In the genomic region with DNA sequence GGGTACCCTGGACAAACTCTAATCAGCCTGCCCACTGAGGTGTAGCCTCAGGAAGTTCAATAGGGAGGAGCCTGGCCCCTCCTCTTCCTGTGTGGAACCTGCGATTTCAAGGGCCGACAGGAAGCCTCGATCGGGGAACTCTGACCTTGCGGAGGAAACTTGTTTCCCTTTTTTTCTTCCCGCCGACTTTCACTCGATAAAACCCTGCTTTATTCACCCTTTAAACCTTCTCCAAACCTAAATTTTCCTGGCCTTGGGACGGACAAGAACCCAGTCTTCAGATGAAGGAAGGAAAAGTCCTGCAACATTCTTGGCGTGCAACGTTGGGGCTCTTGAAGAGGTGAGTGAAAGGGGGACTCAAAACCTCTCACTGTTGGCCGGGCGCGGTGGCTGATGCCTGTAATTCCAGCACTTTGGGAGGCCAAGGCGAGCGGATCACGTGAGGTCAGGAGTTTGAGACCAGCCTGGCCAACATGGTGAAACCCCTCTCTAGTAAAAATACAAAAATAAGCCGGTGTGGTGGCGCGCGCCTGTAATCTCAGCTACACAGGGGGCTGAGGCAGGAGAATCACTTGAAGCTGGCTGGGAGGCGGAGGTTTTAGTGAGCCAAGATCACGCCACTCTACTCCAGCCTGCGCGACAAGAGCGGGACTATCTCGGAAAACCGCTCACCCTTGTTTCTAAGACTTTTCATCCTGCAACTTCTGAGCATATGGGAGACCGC, we compare ENCODE assay signal across 18 cellular contexts.
"Had no signal": no experiment of that assay in that cellular context is flagged by ENCODE, and none has a peak within 500 bp of the region (broad histone marks: within the 10 kb centered on the region; RNA-seq: fewer than 3 reads in every experiment).

No MANE protein-coding gene starts in this region.

- H3K36me3 Mint-ChIP-seq: activated naive CD4-positive, alpha-beta T cell treated with anti-CD3 and anti-CD28 coated beads, Interleukin-2, amount 50 U/mL, for 24 hours; mesothelial cell of epicardium had no signal

- H3K27me3 Mint-ChIP-seq: activated CD8-positive, alpha-beta T cell treated with anti-CD3 and anti-CD28 coated beads for 36 hours; activated naive CD4-positive, alpha-beta T cell treated with anti-CD3 and anti-CD28 coated beads, Interleukin-2, amount 50 U/mL, for 24 hours; stimulated activated naive CD8-positive, alpha-beta T cell treated with anti-CD3 and anti-CD28 coated beads, Interleukin-15, amount 100 ng/mL, for 72 hours had no signal

- H3K4me3 ChIP-seq: adrenal gland, esophagus muscularis mucosa, hepatocyte, lower lobe of right lung, right lobe of liver, upper lobe of left lung had no signal

- H3K9me3 Mint-ChIP-seq: activated naive CD4-positive, alpha-beta T cell treated with anti-CD3 and anti-CD28 coated beads, Interleukin-2, amount 50 U/mL, for 24 hours; mesothelial cell of epicardium had no signal

- H3K27me3 ChIP-seq: adrenal gland, esophagus muscularis mucosa, hepatocyte, right lobe of liver, upper lobe of left lung had no signal

- H3K27ac Mint-ChIP-seq: activated CD8-positive, alpha-beta T cell treated with anti-CD3 and anti-CD28 coated beads for 36 hours; activated naive CD4-positive, alpha-beta T cell treated with anti-CD3 and anti-CD28 coated beads, Interleukin-2, amount 50 U/mL, for 24 hours; mesothelial cell of epicardium; stimulated activated naive CD8-positive, alpha-beta T cell treated with anti-CD3 and anti-CD28 coated beads, Interleukin-15, amount 100 ng/mL, for 72 hours had no signal

- DNase-seq: activated CD4-positive, alpha-beta T cell treated with anti-CD3 and anti-CD28 coated beads for 4 hours; activated CD8-positive, alpha-beta T cell treated with anti-CD3 and anti-CD28 coated beads for 36 hours; activated effector memory CD4-positive, alpha-beta T cell treated with anti-CD3 and anti-CD28 coated beads, Interleukin-2, amount 50 U/mL, for 16 hours; activated T-cell treated with anti-CD3 and anti-CD28 coated beads, Interleukin-2, amount 50 U/mL, for 4 hours; adrenal gland; left cardiac atrium; lower lobe of right lung; right lobe of liver; stimulated activated CD4-positive, alpha-beta T cell treated with anti-CD3 and anti-CD28 coated beads, Interleukin-1b, Interleukin-23, amount 100 ng/mL, for 48 hours; stimulated activated naive CD8-positive, alpha-beta T cell treated with anti-CD3 and anti-CD28 coated beads, Interleukin-15, amount 100 ng/mL, for 72 hours; T-helper 1 cell; T1000 had no signal

- ATAC-seq: activated CD8-positive, alpha-beta T cell treated with anti-CD3 and anti-CD28 coated beads for 36 hours; activated T-cell treated with anti-CD3 and anti-CD28 coated beads, Interleukin-2, amount 50 U/mL, for 4 hours; left cardiac atrium; lower lobe of right lung; right lobe of liver; stimulated activated naive CD8-positive, alpha-beta T cell treated with anti-CD3 and anti-CD28 coated beads, Interleukin-15, amount 100 ng/mL, for 72 hours had no signal

- H3K36me3 ChIP-seq: adrenal gland, esophagus muscularis mucosa, lower lobe of right lung, right lobe of liver, upper lobe of left lung had no signal

- H3K9me3 ChIP-seq: adrenal gland, esophagus muscularis mucosa, lower lobe of right lung, right lobe of liver, upper lobe of left lung had no signal

- H3K4me3 Mint-ChIP-seq: activated CD8-positive, alpha-beta T cell treated with anti-CD3 and anti-CD28 coated beads for 36 hours; activated naive CD4-positive, alpha-beta T cell treated with anti-CD3 and anti-CD28 coated beads, Interleukin-2, amount 50 U/mL, for 24 hours; activated T-cell treated with anti-CD3 and anti-CD28 coated beads, Interleukin-2, amount 50 U/mL, for 4 hours; mesothelial cell of epicardium had no signal

- H3K27ac ChIP-seq: adrenal gland, esophagus muscularis mucosa, hepatocyte, lower lobe of right lung, right lobe of liver, upper lobe of left lung, VCaP had no signal

- H3K4me2 ChIP-seq: hepatocyte had no signal

- H3K4me1 Mint-ChIP-seq: activated naive CD4-positive, alpha-beta T cell treated with anti-CD3 and anti-CD28 coated beads, Interleukin-2, amount 50 U/mL, for 24 hours; stimulated activated naive CD8-positive, alpha-beta T cell treated with anti-CD3 and anti-CD28 coated beads, Interleukin-15, amount 100 ng/mL, for 72 hours had no signal

- H3K4me1 ChIP-seq: adrenal gland, esophagus muscularis mucosa, lower lobe of right lung, right lobe of liver, upper lobe of left lung had no signal
